8 cellular contexts compared by ENCODE assay signal in the genomic region with DNA sequence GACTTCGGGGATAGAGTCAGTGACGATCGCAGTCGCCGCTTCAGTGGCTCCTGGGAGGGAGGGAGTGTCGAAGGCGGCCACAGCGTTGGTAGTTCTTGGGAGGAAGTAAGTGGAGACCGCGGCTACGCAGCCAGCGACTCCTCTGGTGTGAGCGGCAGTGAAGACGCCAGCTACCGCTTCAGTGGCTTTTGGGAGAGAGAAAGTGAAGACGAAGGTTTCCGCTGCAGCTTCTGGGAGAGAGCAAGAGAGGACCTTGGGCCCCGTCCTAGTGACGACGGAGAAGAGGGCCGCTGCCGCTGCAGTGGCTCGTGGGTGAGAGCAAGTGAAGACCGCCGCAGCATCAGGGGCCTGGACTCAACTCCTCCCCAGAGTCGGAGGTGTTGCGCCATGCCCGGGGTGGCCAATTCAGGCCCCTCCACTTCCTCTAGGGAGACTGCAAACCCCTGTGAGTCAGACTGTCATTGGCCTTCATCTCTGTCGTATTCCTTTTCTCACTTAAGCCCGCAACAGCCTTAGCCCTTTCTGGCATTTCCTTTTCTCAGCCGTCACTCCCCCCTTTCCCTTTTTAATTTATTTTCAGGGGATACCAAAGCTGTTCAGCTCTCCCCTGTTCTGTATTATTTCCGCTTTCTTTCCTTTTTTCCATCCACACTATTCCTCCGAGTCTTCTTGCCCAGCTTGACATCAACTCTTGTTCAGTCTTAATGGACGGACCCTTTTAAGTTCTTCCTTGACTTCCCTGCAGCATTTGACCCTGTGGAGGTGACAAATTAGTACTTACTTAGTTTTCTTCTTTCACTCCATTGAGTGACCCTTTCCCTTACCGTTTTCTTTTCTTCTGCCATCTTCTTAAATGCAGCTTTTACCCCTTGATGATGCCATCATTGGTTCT. TPM values are rescaled to one million over a fixed set of nuclear protein-coding genes. Genes with fewer than 3 reads are reported as not detected.
A peak's percentile ranks its signal among the peaks of the same experiment; 100 is the strongest.
DNase-seq lines count a peak whose midpoint lies in the region; ATAC-seq and TF ChIP-seq lines count a peak whose summit lies in the region.

No MANE protein-coding gene starts in this region.

- intact Hi-C loops in OCI-LY7 (cut with micrococcal nuclease; ENCODE audit: unreplicated experiment): loop anchor here (5.0 to 10.0 kb wide), 2 partner anchors 107 to 290 kb away; partner anchors contain the start of genes DDIAS and PRCP
- intact Hi-C loops in esophagus muscularis mucosa (cut with DNase I): loop anchor here (5.0 kb wide), 2 partner anchors 37 to 292 kb away; partner anchors contain the start of genes DDIAS, PCF11 and PRCP

- no peak for TF ChIP-seq CTCF in OCI-LY7 (conservative IDR thresholded peaks at IDR 0.05; ENCODE audit: low read length)
- peak in 1 of 3 experiments; percentile 16 for TF ChIP-seq CTCF in esophagus muscularis mucosa (IDR thresholded peaks at IDR 0.05)

- no peaks in the 10 kb centered on the region for H3K9me3 Mint-ChIP-seq in activated T-cell treated with anti-CD3 and anti-CD28 coated beads, Interleukin-2, amount 50 U/mL, for 24 hours
- no peaks in the 10 kb centered on the region for H3K9me3 Mint-ChIP-seq in naive B cell

- no peaks in the 10 kb centered on the region for H3K9me2 ChIP-seq in OCI-LY7 (ENCODE audit: insufficient read depth, low read length)

- peak overlapping the region; percentile 94 for H3K4me3 Mint-ChIP-seq in activated T-cell treated with anti-CD3 and anti-CD28 coated beads, Interleukin-2, amount 50 U/mL, for 24 hours
- peak overlapping the region; percentile 96 to 100 (median 99) for H3K4me3 Mint-ChIP-seq in naive B cell

- H3K27ac ChIP-seq in OCI-LY7 (ENCODE audit: low read depth, low read length, poor library complexity, severe bottlenecking) (no peak overlapping the region), esophagus muscularis mucosa (replicated peaks in 1 of 4) (peak overlapping the region; percentile 90 to 95 (median 92))

- H3K36me3 ChIP-seq in OCI-LY7 (ENCODE audit: insufficient read depth, low read length) (peaks cover 24% of the 10 kb centered on the region), esophagus muscularis mucosa (peaks cover 18 to 35% (median 28%) of the 10 kb centered on the region in 4 donors)

- DNase-seq in A172 (ENCODE audit: low spot score): peak; percentile 62
- DNase-seq in OCI-LY7 (ENCODE audit: low spot score): peak; percentile 56
- peak; percentile 68 for DNase-seq in activated T-cell treated with anti-CD3 and anti-CD28 coated beads, Interleukin-2, amount 50 U/mL, for 24 hours
- peak; percentile 92 for DNase-seq in esophagus muscularis mucosa (ENCODE audit: extremely low spot score)
- DNase-seq in naive B cell: peak; percentile 81
- DNase-seq in stimulated activated naive CD4-positive, alpha-beta T cell (lab: John Stamatoyannopoulos, UW): peak; percentile 39 to 72 (median 56)

- WGBS in esophagus muscularis mucosa: 1% methylated on average over 35 of the region's 35 CpGs

- no peaks in the 10 kb centered on the region for H3K27me3 Mint-ChIP-seq in activated T-cell treated with anti-CD3 and anti-CD28 coated beads, Interleukin-2, amount 50 U/mL, for 24 hours
- no peaks in the 10 kb centered on the region for H3K27me3 Mint-ChIP-seq in naive B cell

- peak overlapping the region; percentile 80 for H3K4me3 ChIP-seq in OCI-LY7 (ENCODE audit: low read depth, low read length, poor library complexity, severe bottlenecking)
- peak overlapping the region; percentile 72 to 86 (median 79) for H3K4me3 ChIP-seq in esophagus muscularis mucosa

- H3K9me3 ChIP-seq in OCI-LY7 (ENCODE audit: low read length) (no peaks in the 10 kb centered on the region), esophagus muscularis mucosa (no peaks in the 10 kb centered on the region)

- peaks cover 53% of the 10 kb centered on the region for H3K36me3 Mint-ChIP-seq in activated T-cell treated with anti-CD3 and anti-CD28 coated beads, Interleukin-2, amount 50 U/mL, for 24 hours (ENCODE audit: low read depth)
- peaks cover 0 to 13% of the 10 kb centered on the region in 2 donors for H3K36me3 Mint-ChIP-seq in naive B cell

- no TSS peak for BruUV-seq in OCI-LY7 (replicated peaks; lab: Mats Ljungman, UMichigan)

- peak; percentile 26 for ATAC-seq in GM18508 (IDR thresholded peaks at IDR 0.05; ENCODE audit: insufficient read depth, unreplicated experiment)
- ATAC-seq in HG02970 (IDR thresholded peaks at IDR 0.05; ENCODE audit: low FRiP score, unreplicated experiment): peak; percentile 38
- ATAC-seq in naive B cell (ENCODE audit: low read depth in 2 of 2): peak; percentile 73 to 76

- TF ChIP-seq POLR2A in esophagus muscularis mucosa (IDR thresholded peaks at IDR 0.05; ENCODE audit: low read depth): no peak

- H3K79me2 ChIP-seq in OCI-LY7 (ENCODE audit: insufficient read depth, low read depth, low read length): peaks cover 15% of the 10 kb centered on the region; the same call in 1 of the 2 replicates

- POLR2A ChIA-PET in OCI-LY7 (lab: Charles Lee): interaction anchor here (0.5 to 1.3 kb wide), 4 partner anchors 16 to 327 kb away, joined by 3 to 5 read pairs (median 3); no protein-coding TSS in a partner anchor

- H3K27me3 ChIP-seq in esophagus muscularis mucosa: no peaks in the 10 kb centered on the region

- CTCF ChIA-PET in OCI-LY7 (lab: Charles Lee; ENCODE audit: unreplicated experiment): no interaction called here

- no peaks in the 10 kb centered on the region for H4K20me1 ChIP-seq in OCI-LY7 (ENCODE audit: insufficient read depth, low read length)

- peaks cover 43% of the 10 kb centered on the region for H3K4me1 Mint-ChIP-seq in activated T-cell treated with anti-CD3 and anti-CD28 coated beads, Interleukin-2, amount 50 U/mL, for 24 hours (ENCODE audit: low read depth)
- H3K4me1 Mint-ChIP-seq in naive B cell: peaks cover 41 to 48% (median 45%) of the 10 kb centered on the region in 3 donors

- H2AFZ ChIP-seq in OCI-LY7 (ENCODE audit: low read length): peak overlapping the region; percentile 83

- peak overlapping the region; percentile 92 for H3K4me2 ChIP-seq in OCI-LY7 (ENCODE audit: low read length)

- no peak for TF ChIP-seq EP300 in esophagus muscularis mucosa (IDR thresholded peaks at IDR 0.05)

- H3K4me1 ChIP-seq in OCI-LY7 (ENCODE audit: insufficient read depth, low read length, poor library complexity, severe bottlenecking) (peaks cover 18% of the 10 kb centered on the region), esophagus muscularis mucosa (peaks cover 29 to 53% (median 45%) of the 10 kb centered on the region in 4 donors)

- peak overlapping the region; percentile 97 for H3K27ac Mint-ChIP-seq in activated T-cell treated with anti-CD3 and anti-CD28 coated beads, Interleukin-2, amount 50 U/mL, for 24 hours
- peak overlapping the region; percentile 98 to 100 (median 99) for H3K27ac Mint-ChIP-seq in naive B cell

RNA-seq across cellular contexts. Expression of gene ANKRD42, which starts 1.0 kb away (rescaled TPM):
- 7.0 and 11.1 TPM in 2 replicates for total RNA-seq in A172 (2014; rRNA removed; shearing (Covaris generic))
- 1.1 and 2.2 TPM in 2 replicates for total RNA-seq in OCI-LY7 (2014; rRNA removed; shearing (Covaris generic))
- total RNA-seq in OCI-LY7 (2022): 2.5 and 3.3 TPM in 2 replicates
- 10 to 100 TPM; 11.8 to 13.0 (median 12.6) TPM for total RNA-seq in esophagus muscularis mucosa
- polyA plus RNA-seq in naive B cell (ENCODE audit: low read depth in 6 of 6): 10 to 100 TPM in 1 of 6 donors, 1 to 10 TPM in 5; 6.1 to 12.7 (median 7.5) TPM

RNA-seq across cellular contexts. Expression of gene PCF11, which starts 37.6 kb away (rescaled TPM):
- total RNA-seq in A172 (2014; rRNA removed; shearing (Covaris generic)): 33.3 and 35.3 TPM in 2 replicates
- 80.1 and 89.9 TPM in 2 replicates for total RNA-seq in OCI-LY7 (2014; rRNA removed; shearing (Covaris generic))
- total RNA-seq in OCI-LY7 (2022) (98.8 and 117 TPM in 2 replicates), esophagus muscularis mucosa (10 to 100 TPM; 32.3 to 58.0 (median 41.9) TPM)
- 10 to 100 TPM; 14.8 to 60.0 (median 39.6) TPM for polyA plus RNA-seq in naive B cell (ENCODE audit: low read depth in 6 of 6)
